ENCODE assay signal across 19 cellular contexts in the genomic region with DNA sequence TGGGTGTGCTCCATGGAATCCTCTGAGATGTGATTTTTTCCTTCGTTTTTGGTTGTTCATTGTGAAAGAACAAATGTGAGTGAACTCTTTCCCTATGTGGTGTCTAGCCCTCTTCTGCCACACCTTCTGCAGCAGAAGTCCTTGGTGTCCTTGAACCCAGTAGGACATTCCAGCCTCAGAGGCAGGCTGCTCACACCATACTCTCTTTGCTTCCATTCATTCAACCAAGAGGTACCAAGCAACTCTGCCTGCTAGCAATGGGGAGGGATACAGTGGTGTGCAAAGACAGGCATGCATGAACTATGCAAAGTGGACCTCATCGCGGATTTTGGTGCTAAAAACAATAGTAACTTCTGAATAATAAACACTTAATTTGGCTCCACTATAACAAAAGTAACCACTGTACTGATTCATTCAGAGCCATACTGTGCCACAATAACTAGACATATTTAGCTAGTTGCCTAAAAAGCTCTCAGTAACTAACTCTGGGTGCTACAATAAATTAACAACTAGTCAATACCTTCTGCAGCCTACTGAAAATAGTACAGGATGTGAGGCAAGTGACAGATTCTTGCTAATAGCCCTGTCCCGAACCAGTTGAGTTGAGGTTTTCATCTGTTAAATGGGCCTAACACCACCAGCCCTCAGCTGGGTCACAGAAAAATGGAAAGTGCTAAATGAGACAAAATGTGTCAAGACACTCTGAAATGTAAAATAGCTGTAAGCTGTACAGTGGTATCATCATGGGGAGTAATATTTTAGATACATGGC.
DNase-seq lines count a peak whose midpoint lies in the region; ATAC-seq and TF ChIP-seq lines count a peak whose summit lies in the region.
"Had no signal": no experiment of that assay in that cellular context is flagged by ENCODE, and none has a peak within 500 bp of the region (broad histone marks: within the 10 kb centered on the region; RNA-seq: fewer than 3 reads in every experiment).

No MANE protein-coding gene starts in this region.

- H3K27ac Mint-ChIP-seq in activated T-cell treated with anti-CD3 and anti-CD28 coated beads, Interleukin-2, amount 50 U/mL, for 24 hours = peak overlapping the region; percentile 40
- H3K27ac Mint-ChIP-seq in GM23338 (peak overlapping the region; percentile 44; the same call in 1 of the 2 replicates), neural progenitor cell (no peak overlapping the region)
- H3K27ac Mint-ChIP-seq in activated naive CD4-positive, alpha-beta T cell treated with anti-CD3 and anti-CD28 coated beads, Interleukin-2, amount 50 U/mL, for 72 hours = peak overlapping the region; percentile 58 to 65

- H3F3A ChIP-seq in GM23338 (replicated peaks; ENCODE audit: low read depth) (no peaks in the 10 kb centered on the region), neural progenitor cell (ENCODE audit: low read depth) (no peaks in the 10 kb centered on the region)

- no peaks in the 10 kb centered on the region for H3K9me3 Mint-ChIP-seq in activated T-cell treated with anti-CD3 and anti-CD28 coated beads, Interleukin-2, amount 50 U/mL, for 24 hours
- H3K9me3 Mint-ChIP-seq in GM23338 (no peaks in the 10 kb centered on the region), neural progenitor cell (no peaks in the 10 kb centered on the region)
- H3K9me3 Mint-ChIP-seq in activated naive CD4-positive, alpha-beta T cell treated with anti-CD3 and anti-CD28 coated beads, Interleukin-2, amount 50 U/mL, for 72 hours = no peaks in the 10 kb centered on the region

- peaks cover 4% of the 10 kb centered on the region for H3K36me3 Mint-ChIP-seq in activated T-cell treated with anti-CD3 and anti-CD28 coated beads, Interleukin-2, amount 50 U/mL, for 24 hours (ENCODE audit: low read depth)
- H3K36me3 Mint-ChIP-seq in GM23338 (ENCODE audit: low read depth) (peaks cover 2% of the 10 kb centered on the region; the same call in 1 of the 3 replicates), neural progenitor cell (peaks cover 8% of the 10 kb centered on the region)
- no peaks in the 10 kb centered on the region for H3K36me3 Mint-ChIP-seq in activated naive CD4-positive, alpha-beta T cell treated with anti-CD3 and anti-CD28 coated beads, Interleukin-2, amount 50 U/mL, for 72 hours

- H3K4me3 ChIP-seq in GM23338 (no peak overlapping the region), neural progenitor cell (no peak overlapping the region)
- H3K4me3 ChIP-seq: adrenal gland, ovary, SK-N-MC, smooth muscle cell, upper lobe of right lung had no signal

- no peak overlapping the region for H3K9ac ChIP-seq in neural progenitor cell

- H3K27me3 ChIP-seq in GM23338 (ENCODE audit: insufficient read depth) (no peaks in the 10 kb centered on the region), neural progenitor cell (no peaks in the 10 kb centered on the region)
- H3K27me3 ChIP-seq: adrenal gland, ovary, upper lobe of right lung had no signal

- H3K4me1 ChIP-seq in GM23338 (ENCODE audit: insufficient read depth) (peaks cover 37% of the 10 kb centered on the region), neural progenitor cell (peaks cover 36% of the 10 kb centered on the region)

- no peaks in the 10 kb centered on the region for H3K27me3 Mint-ChIP-seq in activated T-cell treated with anti-CD3 and anti-CD28 coated beads, Interleukin-2, amount 50 U/mL, for 24 hours
- H3K27me3 Mint-ChIP-seq in GM23338 (ENCODE audit: insufficient read depth, low read depth, poor library complexity) = peaks cover 9% of the 10 kb centered on the region
- no peaks in the 10 kb centered on the region for H3K27me3 Mint-ChIP-seq in neural progenitor cell (ENCODE audit: insufficient read depth, low read depth)

- TF ChIP-seq CTCF in GM23338 (conservative IDR thresholded peaks at IDR 0.05; ENCODE audit: low read depth in 2 of 2) (no peak), neural progenitor cell (IDR thresholded peaks at IDR 0.05) (no peak)

- ATAC-seq in GM23338 (peak; percentile 22; the same call in 2 of the 3 replicates), HG02588 (IDR thresholded peaks at IDR 0.05; ENCODE audit: unreplicated experiment) (no peak)
- ATAC-seq in activated naive CD4-positive, alpha-beta T cell treated with anti-CD3 and anti-CD28 coated beads, Interleukin-2, amount 50 U/mL, for 72 hours = peak in 1 of 2 donors; percentile 27
- ATAC-seq: upper lobe of right lung had no signal

- H4K20me1 ChIP-seq in GM23338 (replicated peaks; ENCODE audit: insufficient read depth) (peaks cover 14% of the 10 kb centered on the region), neural progenitor cell (ENCODE audit: low read depth) (peaks cover 51% of the 10 kb centered on the region)

- H3K79me2 ChIP-seq in GM23338 (replicated peaks; ENCODE audit: insufficient read depth) (peaks cover 62% of the 10 kb centered on the region), neural progenitor cell (ENCODE audit: low read depth) (peaks cover 76% of the 10 kb centered on the region)

- no peak overlapping the region for H3K27ac ChIP-seq in GM23338 (ENCODE audit: low read depth)
- H3K27ac ChIP-seq in neural progenitor cell = peak overlapping the region; percentile 8
- H3K27ac ChIP-seq: adrenal gland, ovary, SK-N-MC, upper lobe of right lung had no signal

- H3K4me2 ChIP-seq in GM23338 (no peak overlapping the region), neural progenitor cell (no peak overlapping the region)
- H3K4me2 ChIP-seq: smooth muscle cell had no signal

- H3K36me3 ChIP-seq in GM23338 (ENCODE audit: insufficient read depth) (no peaks in the 10 kb centered on the region), neural progenitor cell (no peaks in the 10 kb centered on the region)
- H3K36me3 ChIP-seq: adrenal gland, ovary, upper lobe of right lung had no signal

- DNase-seq in activated T-cell treated with anti-CD3 and anti-CD28 coated beads, Interleukin-2, amount 50 U/mL, for 24 hours = no peak
- no peak for DNase-seq in activated T-cell treated with anti-CD3 and anti-CD28 coated beads, Interleukin-2, amount 50 U/mL, for 1 hour
- no peak for DNase-seq in GM23338 (ENCODE audit: low spot score)
- no peak for DNase-seq in activated naive CD4-positive, alpha-beta T cell treated with anti-CD3 and anti-CD28 coated beads, Interleukin-2, amount 50 U/mL, for 72 hours (ENCODE audit: low spot score in 2 of 2)
- DNase-seq in neural progenitor cell (ENCODE audit: low spot score) = no peak
- no peak for DNase-seq in SIG-M5 (lab: John Stamatoyannopoulos, UW)
- no peak for DNase-seq in NCI-H1105 (lab: John Stamatoyannopoulos, UW)
- DNase-seq: adrenal gland; Caco-2; effector memory CD4-positive, alpha-beta T cell; hippocampal formation; kidney glomerular epithelial cell; midbrain; NCI-H446 treated with DMSO at 0.1 percent for 48 hours; ovary; upper lobe of right lung had no signal

- no peaks in the 10 kb centered on the region for H3K9me3 ChIP-seq in neural progenitor cell (ENCODE audit: low read depth)
- H3K9me3 ChIP-seq: adrenal gland, Caco-2, ovary, upper lobe of right lung had no signal

- H3K4me3 Mint-ChIP-seq in activated T-cell treated with anti-CD3 and anti-CD28 coated beads, Interleukin-2, amount 50 U/mL, for 24 hours = no peak overlapping the region
- H3K4me3 Mint-ChIP-seq in GM23338 (no peak overlapping the region), neural progenitor cell (no peak overlapping the region)

- H2AFZ ChIP-seq in GM23338 (no peak overlapping the region), neural progenitor cell (replicated peaks) (no peak overlapping the region)

- H3K4me1 Mint-ChIP-seq in activated T-cell treated with anti-CD3 and anti-CD28 coated beads, Interleukin-2, amount 50 U/mL, for 24 hours (ENCODE audit: low read depth) = peaks cover 69% of the 10 kb centered on the region
- peaks cover 46% of the 10 kb centered on the region for H3K4me1 Mint-ChIP-seq in GM23338
- H3K4me1 Mint-ChIP-seq in neural progenitor cell = peaks cover 63% of the 10 kb centered on the region

- no peaks in the 10 kb centered on the region for H3K9me2 ChIP-seq in GM23338 (ENCODE audit: insufficient read depth)

TF ChIP-seq in GM23338, 12 proteins besides CTCF, POLR2A, EP300 and RAD21 (continues in another document):
- TF ChIP-seq EZH2phosphoT487 (IDR thresholded peaks at IDR 0.05; ENCODE audit: unreplicated experiment) (no peak), EZH2 (IDR thresholded peaks at IDR 0.05; ENCODE audit: low read depth, unreplicated experiment) (no peak), JUNB (IDR thresholded peaks at IDR 0.05; ENCODE audit: unreplicated experiment) (no peak), CREB1 (CRISPR knock-in tag; IDR thresholded peaks at IDR 0.05; ENCODE audit: low read depth) (no peak), ZNF114 (CRISPR knock-in tag; IDR thresholded peaks at IDR 0.05) (no peak)
- TF ChIP-seq, protein P1, sequence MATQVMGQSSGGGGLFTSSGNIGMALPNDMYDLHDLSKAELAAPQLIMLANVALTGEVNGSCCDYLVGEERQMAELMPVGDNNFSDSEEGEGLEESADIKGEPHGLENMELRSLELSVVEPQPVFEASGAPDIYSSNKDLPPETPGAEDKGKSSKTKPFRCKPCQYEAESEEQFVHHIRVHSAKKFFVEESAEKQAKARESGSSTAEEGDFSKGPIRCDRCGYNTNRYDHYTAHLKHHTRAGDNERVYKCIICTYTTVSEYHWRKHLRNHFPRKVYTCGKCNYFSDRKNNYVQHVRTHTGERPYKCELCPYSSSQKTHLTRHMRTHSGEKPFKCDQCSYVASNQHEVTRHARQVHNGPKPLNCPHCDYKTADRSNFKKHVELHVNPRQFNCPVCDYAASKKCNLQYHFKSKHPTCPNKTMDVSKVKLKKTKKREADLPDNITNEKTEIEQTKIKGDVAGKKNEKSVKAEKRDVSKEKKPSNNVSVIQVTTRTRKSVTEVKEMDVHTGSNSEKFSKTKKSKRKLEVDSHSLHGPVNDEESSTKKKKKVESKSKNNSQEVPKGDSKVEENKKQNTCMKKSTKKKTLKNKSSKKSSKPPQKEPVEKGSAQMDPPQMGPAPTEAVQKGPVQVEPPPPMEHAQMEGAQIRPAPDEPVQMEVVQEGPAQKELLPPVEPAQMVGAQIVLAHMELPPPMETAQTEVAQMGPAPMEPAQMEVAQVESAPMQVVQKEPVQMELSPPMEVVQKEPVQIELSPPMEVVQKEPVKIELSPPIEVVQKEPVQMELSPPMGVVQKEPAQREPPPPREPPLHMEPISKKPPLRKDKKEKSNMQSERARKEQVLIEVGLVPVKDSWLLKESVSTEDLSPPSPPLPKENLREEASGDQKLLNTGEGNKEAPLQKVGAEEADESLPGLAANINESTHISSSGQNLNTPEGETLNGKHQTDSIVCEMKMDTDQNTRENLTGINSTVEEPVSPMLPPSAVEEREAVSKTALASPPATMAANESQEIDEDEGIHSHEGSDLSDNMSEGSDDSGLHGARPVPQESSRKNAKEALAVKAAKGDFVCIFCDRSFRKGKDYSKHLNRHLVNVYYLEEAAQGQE (IDR thresholded peaks at IDR 0.05; ENCODE audit: unreplicated experiment) = no peak
